ENCODE assay signal across 9 cellular contexts in genomic region chr17:7466644-7467341, GRCh38. TPM values are rescaled to one million over a fixed set of nuclear protein-coding genes. Genes with fewer than 3 reads are reported as not detected.
A peak's percentile ranks its signal among the peaks of the same experiment; 100 is the strongest.
DNase-seq lines count a peak whose midpoint lies in the region; ATAC-seq, FAIRE-seq and TF ChIP-seq lines count a peak whose summit lies in the region.
"Had no signal": no experiment of that assay in that cellular context is flagged by ENCODE, and none has a peak within 500 bp of the region (broad histone marks: within the 10 kb centered on the region; RNA-seq: fewer than 3 reads in every experiment).

No MANE protein-coding gene starts in this region.

- no peak for ATAC-seq in CD8-positive, alpha-beta T cell
- ATAC-seq in T-helper 17 cell (no peak), pancreas (peak in 2 of 4 donors; percentile 10 to 46), GM21529 (IDR thresholded peaks at IDR 0.05; ENCODE audit: unreplicated experiment) (no peak), HG03039 (IDR thresholded peaks at IDR 0.05; ENCODE audit: unreplicated experiment) (no peak)

- no peaks in the 10 kb centered on the region for H3K9me3 Mint-ChIP-seq in CD8-positive, alpha-beta T cell

- H3K27me3 Mint-ChIP-seq in CD8-positive, alpha-beta T cell (ENCODE audit: low read depth), result no peaks in the 10 kb centered on the region
- H3K27me3 Mint-ChIP-seq in T-helper 17 cell, result no peaks in the 10 kb centered on the region

- H3K27me3 ChIP-seq in CD8-positive, alpha-beta T cell (ENCODE audit: insufficient read depth, low read length), result no peaks in the 10 kb centered on the region
- no peaks in the 10 kb centered on the region for H3K27me3 ChIP-seq in pancreas

- no peak overlapping the region for H3K27ac ChIP-seq in CD8-positive, alpha-beta T cell (ENCODE audit: low read depth, low read length)
- peak overlapping the region in 3 of 4 donors; percentile 3 to 47 (median 30) for H3K27ac ChIP-seq in pancreas

- CTCF ChIA-PET in CD8-positive, alpha-beta T cell (lab: Charles Lee), result interaction anchor here (0.8 to 2.0 kb wide), 3 partner anchors 18 to 106 kb away, joined by 5 read pairs; no protein-coding TSS in a partner anchor

- peaks cover 38% of the 10 kb centered on the region for H3K36me3 Mint-ChIP-seq in CD8-positive, alpha-beta T cell
- H3K36me3 Mint-ChIP-seq in T-helper 17 cell (ENCODE audit: low read depth), result no peaks in the 10 kb centered on the region

- TF ChIP-seq CTCF in CD8-positive, alpha-beta T cell (IDR thresholded peaks at IDR 0.05), result no peak
- no peak for TF ChIP-seq CTCF in fibroblast of pulmonary artery (IDR thresholded peaks at IDR 0.05; ENCODE audit: low read length, missing control alignments)
- no peak for TF ChIP-seq CTCF in pancreas (IDR thresholded peaks at IDR 0.05)

- POLR2A ChIA-PET in CD8-positive, alpha-beta T cell (lab: Charles Lee), result interaction anchor here (1.2 to 1.8 kb wide), 2 partner anchors 17 to 22 kb away, joined by 3 to 6 read pairs; partner anchors contain the start of gene POLR2A

- peaks cover 19% of the 10 kb centered on the region for H3K4me1 ChIP-seq in CD8-positive, alpha-beta T cell (ENCODE audit: insufficient read depth, low read length)
- H3K4me1 ChIP-seq in pancreas, result peaks cover 19 to 24% (median 22%) of the 10 kb centered on the region in 3 donors

- no peak for DNase-seq in CD8-positive, alpha-beta T cell
- DNase-seq in T-helper 17 cell (no peak), fibroblast of pulmonary artery (ENCODE audit: low read depth) (peak; percentile 69), pancreas (peak in 3 of 6 donors; percentile 67 to 72 (median 70)), NOMO-1 treated with DMSO at 0.1 percent for 48 hours (lab: John Stamatoyannopoulos, UW; ENCODE audit: unreplicated experiment) (no peak), NCI-H2196 treated with DMSO at 0.1 percent for 48 hours (lab: John Stamatoyannopoulos, UW; ENCODE audit: unreplicated experiment) (no peak)

- peaks cover 27% of the 10 kb centered on the region for H3K4me1 Mint-ChIP-seq in CD8-positive, alpha-beta T cell (ENCODE audit: low read depth)
- H3K4me1 Mint-ChIP-seq in T-helper 17 cell, result peaks cover 16% of the 10 kb centered on the region

- WGBS in pancreas, 2 donors, result 84% methylated on average over 16 of the region's 16 CpGs

- H3K27ac Mint-ChIP-seq in CD8-positive, alpha-beta T cell, result peak overlapping the region; percentile 52
- H3K27ac Mint-ChIP-seq in T-helper 17 cell, result peak overlapping the region; percentile 59

- no peak overlapping the region for H3K4me3 Mint-ChIP-seq in CD8-positive, alpha-beta T cell
- H3K4me3 Mint-ChIP-seq in T-helper 17 cell, result no peak overlapping the region

- H3K4me3 ChIP-seq in CD8-positive, alpha-beta T cell (ENCODE audit: low read depth, low read length), result no peak overlapping the region
- H3K4me3 ChIP-seq in fibroblast of pulmonary artery (replicated peaks; ENCODE audit: low read depth, low read length) (no peak overlapping the region), pancreas (no peak overlapping the region)

- no peak for FAIRE-seq in pancreas (lab: Jason Lieb, UNC)
- FAIRE-seq: HTR-8/SVneo had no signal

- intact Hi-C loops in CD8-positive, alpha-beta T cell (cut with DNase I, micrococcal nuclease), result no loop called here
- intact Hi-C loops in pancreas (cut with DNase I), result no loop called here

- no peaks in the 10 kb centered on the region for H3K9me3 ChIP-seq in CD8-positive, alpha-beta T cell (ENCODE audit: low read length)
- no peaks in the 10 kb centered on the region for H3K9me3 ChIP-seq in T-helper 17 cell (ENCODE audit: control insufficient read depth, low read length, poor library complexity, severe bottlenecking)
- H3K9me3 ChIP-seq in pancreas, result no peaks in the 10 kb centered on the region

- peaks cover 10% of the 10 kb centered on the region for H3K36me3 ChIP-seq in CD8-positive, alpha-beta T cell (ENCODE audit: insufficient read depth, low read length)
- peaks cover 0 to 25% (median 5%) of the 10 kb centered on the region in 3 donors for H3K36me3 ChIP-seq in pancreas

RNA-seq across cellular contexts. Expression of gene ZBTB4, which starts 12.6 kb away (rescaled TPM):
- 10 to 100 TPM; 61.6 to 62.7 TPM for total RNA-seq in CD8-positive, alpha-beta T cell
- total RNA-seq in T-helper 17 cell (10 to 100 TPM; 44.9 to 49.5 TPM), pancreas (10 to 100 TPM; 20.3 to 30.2 (median 22.2) TPM)
- polyA plus RNA-seq in pancreas, result 10 to 100 TPM; 17.3 to 19.2 TPM

RNA-seq across cellular contexts. Expression of gene SLC35G6, which starts 14.5 kb away (rescaled TPM):
- not detected for total RNA-seq in CD8-positive, alpha-beta T cell
- total RNA-seq in T-helper 17 cell, result not detected
- total RNA-seq in pancreas, result not detected
- polyA plus RNA-seq in pancreas, result under 1 TPM in 1 of 2 donors, not detected in 1; 0.08 TPM

RNA-seq across cellular contexts. Expression of gene POLR2A, which starts 17.4 kb away (rescaled TPM):
- total RNA-seq in CD8-positive, alpha-beta T cell, result 100 to 1,000 TPM; 508 to 546 TPM
- total RNA-seq in T-helper 17 cell (100 to 1,000 TPM; 553 to 572 TPM), pancreas (10 to 100 TPM; 45.7 to 62.6 (median 53.8) TPM)
- 10 to 100 TPM; 24.5 to 83.6 TPM for polyA plus RNA-seq in pancreas

RNA-seq across cellular contexts. Expression of gene CHRNB1, which starts 21.9 kb away (rescaled TPM):
- total RNA-seq in CD8-positive, alpha-beta T cell, result 1 to 10 TPM; 3.0 to 4.5 TPM
- total RNA-seq in T-helper 17 cell (1 to 10 TPM; 7.0 to 7.2 TPM), pancreas (10 to 100 TPM in 2 of 6 donors, 1 to 10 TPM in 4; 7.5 to 15.0 (median 8.7) TPM)
- polyA plus RNA-seq in pancreas, result 10 to 100 TPM in 1 of 2 donors, 1 to 10 TPM in 1; 9.7 to 11.1 TPM

RNA-seq across cellular contexts. Expression of gene FGF11, which starts 27.5 kb away (rescaled TPM):
- total RNA-seq in CD8-positive, alpha-beta T cell, result 1 to 10 TPM; 1.7 TPM
- total RNA-seq in T-helper 17 cell (1 to 10 TPM; 2.0 to 2.6 TPM), pancreas (1 to 10 TPM in 1 of 6 donors, under 1 TPM in 5; 0.09 to 1.1 (median 0.31) TPM)
- under 1 TPM; 0.61 to 0.65 TPM for polyA plus RNA-seq in pancreas

Comparison
In these comparisons a context has a peak if more than half of its experiments do, and no peak if none do; other contexts are left out.
1. RNA of gene POLR2A, which starts 17.4 kb away (total RNA-seq): 553 to 572 TPM in T-helper 17 cell and 508 to 546 TPM in CD8-positive, alpha-beta T cell; 45.7 to 62.6 TPM in pancreas; every median in the first group is over 4 times any median in the second.